8 cellular contexts compared by ENCODE assay signal in the genomic region with DNA sequence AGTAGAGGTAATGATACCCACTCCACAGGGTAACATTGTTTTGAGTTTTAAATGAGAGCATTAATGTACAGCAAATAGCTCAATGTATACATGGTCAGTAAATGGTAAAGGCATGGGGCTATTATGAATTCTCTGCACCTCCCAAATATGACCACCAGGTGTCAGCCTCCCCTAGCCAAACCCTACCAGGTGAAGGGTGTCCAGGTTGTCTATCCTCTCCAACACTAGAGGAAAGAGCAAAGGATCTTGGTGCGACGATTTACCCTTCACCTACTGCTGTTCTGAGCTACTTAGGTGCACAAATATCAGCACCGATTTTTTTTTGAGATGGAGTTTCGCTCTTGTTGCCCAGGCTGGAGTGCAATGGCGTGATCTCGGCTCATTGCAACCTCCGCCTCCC. TPM values are rescaled to one million over a fixed set of nuclear protein-coding genes. Genes with fewer than 3 reads are reported as not detected.
DNase-seq lines count a peak whose midpoint lies in the region; ATAC-seq, FAIRE-seq and TF ChIP-seq lines count a peak whose summit lies in the region.

No MANE protein-coding gene starts in this region.

- peak; percentile 71 for ATAC-seq in HG02571 (IDR thresholded peaks at IDR 0.05; ENCODE audit: unreplicated experiment)
- ATAC-seq in activated naive CD8-positive, alpha-beta T cell treated with anti-CD3 and anti-CD28 coated beads, Interleukin-2, amount 10 ng/mL, durations not matched to agents 7 days and 5 days (ENCODE audit: low read depth), result peak; percentile 93
- peak; percentile 72 to 80 for ATAC-seq in right cardiac atrium
- ATAC-seq in GM18520 (IDR thresholded peaks at IDR 0.05; ENCODE audit: unreplicated experiment), result no peak

- H3K27ac Mint-ChIP-seq in activated naive CD8-positive, alpha-beta T cell treated with anti-CD3 and anti-CD28 coated beads, Interleukin-2, amount 10 ng/mL, durations not matched to agents 7 days and 5 days, result no peak overlapping the region

- no peak overlapping the region for H3K27ac ChIP-seq in right cardiac atrium (ENCODE audit: low read length)
- no peak overlapping the region for H3K27ac ChIP-seq in small intestine (ENCODE audit: low read depth in 1 of 2, low read length in 1 of 2)

- POLR2A ChIA-PET in activated naive CD8-positive, alpha-beta T cell treated with anti-CD3 and anti-CD28 coated beads, Interleukin-2, amount 10 ng/mL, durations not matched to agents 7 days and 5 days (lab: Charles Lee), result no interaction called here

- no peaks in the 10 kb centered on the region for H3K36me3 ChIP-seq in small intestine (ENCODE audit: control insufficient read depth in 2 of 2, insufficient read depth in 2 of 2, low read length in 2 of 2)

- H3K4me3 Mint-ChIP-seq in activated naive CD8-positive, alpha-beta T cell treated with anti-CD3 and anti-CD28 coated beads, Interleukin-2, amount 10 ng/mL, durations not matched to agents 7 days and 5 days, result no peak overlapping the region

- H3K9me3 ChIP-seq in right cardiac atrium (ENCODE audit: control insufficient read depth, low read length) (no peaks in the 10 kb centered on the region), small intestine (ENCODE audit: control insufficient read depth, low read depth) (no peaks in the 10 kb centered on the region)

- H3K4me1 Mint-ChIP-seq in activated naive CD8-positive, alpha-beta T cell treated with anti-CD3 and anti-CD28 coated beads, Interleukin-2, amount 10 ng/mL, durations not matched to agents 7 days and 5 days, result peaks cover 1% of the 10 kb centered on the region

- H3K4me1 ChIP-seq in right cardiac atrium (ENCODE audit: control insufficient read depth, insufficient read depth, low read length) (no peaks in the 10 kb centered on the region), small intestine (ENCODE audit: control insufficient read depth in 2 of 2, insufficient read depth in 1 of 2, low read depth in 1 of 2, low read length in 1 of 2) (no peaks in the 10 kb centered on the region)

- intact Hi-C loops in right cardiac atrium (cut with DNase I), result no loop called here

- no peaks in the 10 kb centered on the region for H3K36me3 Mint-ChIP-seq in activated naive CD8-positive, alpha-beta T cell treated with anti-CD3 and anti-CD28 coated beads, Interleukin-2, amount 10 ng/mL, durations not matched to agents 7 days and 5 days

- H3K9me3 Mint-ChIP-seq in activated naive CD8-positive, alpha-beta T cell treated with anti-CD3 and anti-CD28 coated beads, Interleukin-2, amount 10 ng/mL, durations not matched to agents 7 days and 5 days, result no peaks in the 10 kb centered on the region

- H3K27me3 Mint-ChIP-seq in activated naive CD8-positive, alpha-beta T cell treated with anti-CD3 and anti-CD28 coated beads, Interleukin-2, amount 10 ng/mL, durations not matched to agents 7 days and 5 days, result no peaks in the 10 kb centered on the region

- no peak overlapping the region for H3K4me3 ChIP-seq in GM12875 (ENCODE audit: low read depth, low read length)
- H3K4me3 ChIP-seq in NB4 (ENCODE audit: low read depth, low read length), result no peak overlapping the region
- no peak overlapping the region for H3K4me3 ChIP-seq in right cardiac atrium (ENCODE audit: low read length)
- no peak overlapping the region for H3K4me3 ChIP-seq in small intestine (ENCODE audit: low read depth in 1 of 2, low read length in 2 of 2)

- TF ChIP-seq CTCF in GM12875 (IDR thresholded peaks at IDR 0.05; ENCODE audit: borderline replicate concordance, insufficient read depth, low read depth, low read length) (peak; percentile 70), NB4 (IDR thresholded peaks at IDR 0.05; ENCODE audit: low read depth, low read length) (peak; percentile 60)

- H3K27me3 ChIP-seq in right cardiac atrium (ENCODE audit: control insufficient read depth, insufficient read depth) (no peaks in the 10 kb centered on the region), small intestine (ENCODE audit: control insufficient read depth in 2 of 2, insufficient read depth in 2 of 2, low read length in 2 of 2) (no peaks in the 10 kb centered on the region)

- FAIRE-seq in small intestine (lab: Jason Lieb, UNC), result no peak

- DNase-seq in NB4 (ENCODE audit: low read depth), result peak; percentile 71
- peak; percentile 40 for DNase-seq in SKM-1 (lab: John Stamatoyannopoulos, UW; ENCODE audit: unreplicated experiment)
- DNase-seq in activated naive CD8-positive, alpha-beta T cell treated with anti-CD3 and anti-CD28 coated beads, Interleukin-2, amount 10 ng/mL, durations not matched to agents 7 days and 5 days, result peak; percentile 38
- DNase-seq in right cardiac atrium, result no peak
- peak; percentile 75 for DNase-seq in small intestine

- TF ChIP-seq POLR2A in NB4 (IDR thresholded peaks at IDR 0.05; ENCODE audit: extremely low read depth, insufficient read length), result no peak

- WGBS in right cardiac atrium, result 56% methylated on average over 7 of the region's 7 CpGs
- 37 to 60% (median 49%) methylated on average over 7 of the region's 7 CpGs for WGBS in small intestine, 3 donors

RNA-seq across cellular contexts. Expression of a gene that starts 26.5 kb away (rescaled TPM):
- total RNA-seq in activated naive CD8-positive, alpha-beta T cell treated with anti-CD3 and anti-CD28 coated beads, Interleukin-2, amount 10 ng/mL, durations not matched to agents 7 days and 5 days, result 10 to 100 TPM; 35.5 to 46.4 TPM
- total RNA-seq in right cardiac atrium, result 10 to 100 TPM; 30.2 to 37.7 (median 33.4) TPM
- polyA plus RNA-seq in right cardiac atrium, result 12.7 TPM
- polyA plus RNA-seq in small intestine, result 10 to 100 TPM; 11.6 to 16.4 (median 12.2) TPM

Comparison
In these comparisons a context has a peak if more than half of its experiments do, and no peak if none do; other contexts are left out.
1. DNase-seq: peak in NB4 (single experiment), SKM-1 (single experiment), activated naive CD8-positive, alpha-beta T cell treated with anti-CD3 and anti-CD28 coated beads, Interleukin-2, amount 10 ng/mL, durations not matched to agents 7 days and 5 days (single experiment) and small intestine (single experiment); none in right cardiac atrium (0 of 3).